20 cellular contexts compared by ENCODE assay signal in genomic region chr3:104745313-104745712, GRCh38.
"Had no signal": no experiment of that assay in that cellular context is flagged by ENCODE, and none has a peak within 500 bp of the region (broad histone marks: within the 10 kb centered on the region; RNA-seq: fewer than 3 reads in every experiment).

No MANE protein-coding gene starts in this region.

- H3K27ac ChIP-seq: coronary artery, dorsolateral prefrontal cortex, epithelial cell of prostate, esophagus squamous epithelium, foreskin keratinocyte, gastroesophageal sphincter, heart right ventricle, left lung, lower lobe of right lung had no signal

- H3K27me3 ChIP-seq: dorsolateral prefrontal cortex, esophagus squamous epithelium, foreskin keratinocyte, gastroesophageal sphincter, heart right ventricle, left lung had no signal

- H3K36me3 ChIP-seq: esophagus squamous epithelium, gastroesophageal sphincter, heart right ventricle, left lung, lower lobe of right lung had no signal

- H3K4me1 ChIP-seq: esophagus squamous epithelium, foreskin keratinocyte, gastroesophageal sphincter, heart right ventricle, left lung, lower lobe of right lung had no signal

- ATAC-seq: esophagus mucosa, foreskin keratinocyte, gastroesophageal sphincter, heart right ventricle, left cardiac atrium, left lung, left ventricle myocardium superior, lower lobe of right lung had no signal

- H3K9me3 ChIP-seq: esophagus squamous epithelium, gastroesophageal sphincter, heart right ventricle, left lung, lower lobe of right lung had no signal

- H3K4me3 ChIP-seq: coronary artery, dorsolateral prefrontal cortex, esophagus squamous epithelium, gastroesophageal sphincter, heart right ventricle, left lung, lower lobe of right lung had no signal

- DNase-seq: dermis blood vessel endothelial cell; dorsolateral prefrontal cortex; effector CD4-positive, alpha-beta T cell; effector memory CD4-positive, alpha-beta T cell; erythroblast; esophagus squamous epithelium; glutamatergic neuron; head of caudate nucleus; heart right ventricle; hippocampal formation; left cardiac atrium; left lung; left ventricle myocardium superior; lower lobe of right lung; midbrain had no signal
